In the genomic region with DNA sequence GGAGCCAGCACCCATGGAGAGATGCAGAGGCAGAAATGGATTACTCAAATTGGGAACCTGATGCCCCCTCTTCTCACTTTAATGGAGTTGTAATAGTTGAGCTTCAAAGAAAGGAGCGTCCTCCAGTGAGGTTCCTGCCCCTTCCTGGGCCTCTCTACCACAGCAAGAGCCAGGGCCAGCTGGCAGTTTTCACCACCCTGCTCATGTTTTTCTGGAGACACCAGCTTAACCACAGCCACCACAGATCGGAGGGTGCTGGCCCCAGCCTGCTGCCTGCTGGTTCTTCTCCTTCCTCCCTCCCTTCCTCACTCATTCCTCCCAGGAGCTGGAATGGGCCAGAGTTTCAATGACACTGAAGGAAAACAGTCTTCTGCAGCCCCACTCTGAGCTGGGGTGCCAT, we compare ENCODE assay signal across 11 cellular contexts. TPM values are rescaled to one million over a fixed set of nuclear protein-coding genes. Genes with fewer than 3 reads are reported as not detected.
DNase-seq lines count a peak whose midpoint lies in the region; ATAC-seq and TF ChIP-seq lines count a peak whose summit lies in the region.
"Had no signal": no experiment of that assay in that cellular context is flagged by ENCODE, and none has a peak within 500 bp of the region (broad histone marks: within the 10 kb centered on the region; RNA-seq: fewer than 3 reads in every experiment).

No MANE protein-coding gene starts in this region.

- peaks cover 6% of the 10 kb centered on the region for H3K36me3 ChIP-seq in osteoblast (ENCODE audit: insufficient read depth, low read length)

- H3K79me2 ChIP-seq in osteoblast (ENCODE audit: insufficient read depth, low read length): no peaks in the 10 kb centered on the region

- H2AFZ ChIP-seq in osteoblast (ENCODE audit: low read length): no peak overlapping the region

- H3K9me3 ChIP-seq in osteoblast (ENCODE audit: low read depth, low read length): no peaks in the 10 kb centered on the region

- no peaks in the 10 kb centered on the region for H3K27me3 Mint-ChIP-seq in activated T-cell treated with anti-CD3 and anti-CD28 coated beads, Interleukin-2, amount 50 U/mL, for 72 hours (ENCODE audit: low read depth)
- H3K27me3 Mint-ChIP-seq in activated T-cell treated with anti-CD3 and anti-CD28 coated beads, Interleukin-2, amount 50 U/mL, for 4 hours (ENCODE audit: low read depth): no peaks in the 10 kb centered on the region
- H3K27me3 Mint-ChIP-seq: activated naive CD8-positive, alpha-beta T cell had no signal

- H3K4me1 ChIP-seq in osteoblast (ENCODE audit: insufficient read depth, low read length): peaks cover 71% of the 10 kb centered on the region

- no peak for TF ChIP-seq CTCF in osteoblast (IDR thresholded peaks at IDR 0.05; ENCODE audit: extremely low read depth, low read depth, low read length)

- H4K20me1 ChIP-seq in osteoblast (ENCODE audit: insufficient read depth, low read length): no peaks in the 10 kb centered on the region

- peak overlapping the region; percentile 18 to 36 for H3K4me3 Mint-ChIP-seq in activated T-cell treated with anti-CD3 and anti-CD28 coated beads, Interleukin-2, amount 50 U/mL, for 72 hours
- H3K4me3 Mint-ChIP-seq in activated T-cell treated with anti-CD3 and anti-CD28 coated beads, Interleukin-2, amount 50 U/mL, for 4 hours: no peak overlapping the region
- H3K4me3 Mint-ChIP-seq: activated naive CD8-positive, alpha-beta T cell had no signal

- H3K36me3 Mint-ChIP-seq in activated T-cell treated with anti-CD3 and anti-CD28 coated beads, Interleukin-2, amount 50 U/mL, for 72 hours (ENCODE audit: insufficient read depth in 2 of 2): peaks cover 1 to 3% of the 10 kb centered on the region in 2 donors
- peaks cover 8% of the 10 kb centered on the region for H3K36me3 Mint-ChIP-seq in activated T-cell treated with anti-CD3 and anti-CD28 coated beads, Interleukin-2, amount 50 U/mL, for 4 hours (ENCODE audit: insufficient read depth)
- H3K36me3 Mint-ChIP-seq: activated naive CD8-positive, alpha-beta T cell had no signal

- H3K27ac ChIP-seq in osteoblast (ENCODE audit: low read depth, low read length): no peak overlapping the region

- ATAC-seq in activated T-cell treated with anti-CD3 and anti-CD28 coated beads, Interleukin-2, amount 50 U/mL, for 72 hours (replicated peaks in 1 of 2): peak; percentile 53 to 63
- ATAC-seq in activated T-cell treated with anti-CD3 and anti-CD28 coated beads, Interleukin-2, amount 50 U/mL, for 4 hours: no peak

- H3K4me1 Mint-ChIP-seq in activated T-cell treated with anti-CD3 and anti-CD28 coated beads, Interleukin-2, amount 50 U/mL, for 72 hours (ENCODE audit: low read depth): peaks cover 48% of the 10 kb centered on the region
- H3K4me1 Mint-ChIP-seq in activated T-cell treated with anti-CD3 and anti-CD28 coated beads, Interleukin-2, amount 50 U/mL, for 4 hours (ENCODE audit: low read depth): peaks cover 47% of the 10 kb centered on the region

- peak; percentile 9 to 21 for DNase-seq in activated T-cell treated with anti-CD3 and anti-CD28 coated beads, Interleukin-2, amount 50 U/mL, for 72 hours
- no peak for DNase-seq in activated T-cell treated with anti-CD3 and anti-CD28 coated beads, Interleukin-2, amount 50 U/mL, for 4 hours
- DNase-seq in SIG-M5 treated with dmso at 0.1 percent for 504 hours (lab: John Stamatoyannopoulos, UW; ENCODE audit: unreplicated experiment) (peak; percentile 56), nucleus accumbens (lab: John Stamatoyannopoulos, UW) (no peak), osteoblast (ENCODE audit: insufficient read length, low spot score, missing footprints) (no peak), anterior cingulate cortex (lab: John Stamatoyannopoulos, UW) (no peak)
- peak; percentile 8 for DNase-seq in central memory CD4-positive, alpha-beta T cell
- DNase-seq in stimulated activated naive CD4-positive, alpha-beta T cell treated with Interleukin-2 at 50 U/mL for 16 hours (lab: John Stamatoyannopoulos, UW): peak; percentile 10
- DNase-seq: NCI-H1048, occipital lobe had no signal

- no peak overlapping the region for H3K4me3 ChIP-seq in osteoblast (ENCODE audit: insufficient read depth, low read length)

- peak overlapping the region; percentile 33 for H3K27ac Mint-ChIP-seq in activated T-cell treated with anti-CD3 and anti-CD28 coated beads, Interleukin-2, amount 50 U/mL, for 72 hours
- H3K27ac Mint-ChIP-seq: activated naive CD8-positive, alpha-beta T cell had no signal

- no peaks in the 10 kb centered on the region for H3K9me3 Mint-ChIP-seq in activated T-cell treated with anti-CD3 and anti-CD28 coated beads, Interleukin-2, amount 50 U/mL, for 72 hours
- no peaks in the 10 kb centered on the region for H3K9me3 Mint-ChIP-seq in activated T-cell treated with anti-CD3 and anti-CD28 coated beads, Interleukin-2, amount 50 U/mL, for 4 hours

- H3K27me3 ChIP-seq in osteoblast (ENCODE audit: insufficient read depth, low read length): no peaks in the 10 kb centered on the region

- H3K4me2 ChIP-seq in osteoblast (ENCODE audit: insufficient read depth, low read length): no peak overlapping the region

RNA-seq across cellular contexts. Expression of gene TRAF6, which starts 57.8 kb away (rescaled TPM):
- total RNA-seq in activated T-cell treated with anti-CD3 and anti-CD28 coated beads, Interleukin-2, amount 50 U/mL, for 72 hours: 10 to 100 TPM; 10.1 to 12.2 TPM
- total RNA-seq in activated T-cell treated with anti-CD3 and anti-CD28 coated beads, Interleukin-2, amount 50 U/mL, for 4 hours: 10 to 100 TPM in 2 of 3 donors, 1 to 10 TPM in 1; 8.3 to 12.1 (median 10.5) TPM
- 11.6 and 12.1 TPM in 2 replicates for total RNA-seq in osteoblast

Comparison
In these comparisons a context has a peak if more than half of its experiments do, and no peak if none do; other contexts are left out.
1. ATAC-seq: peak in activated T-cell treated with anti-CD3 and anti-CD28 coated beads, Interleukin-2, amount 50 U/mL, for 72 hours (2 of 2); none in activated T-cell treated with anti-CD3 and anti-CD28 coated beads, Interleukin-2, amount 50 U/mL, for 4 hours (0 of 2).
2. DNase-seq: peak in activated T-cell treated with anti-CD3 and anti-CD28 coated beads, Interleukin-2, amount 50 U/mL, for 72 hours (2 of 2), SIG-M5 treated with dmso at 0.1 percent for 504 hours (single experiment), central memory CD4-positive, alpha-beta T cell (single experiment) and stimulated activated naive CD4-positive, alpha-beta T cell treated with Interleukin-2 at 50 U/mL for 16 hours (single experiment); none in activated T-cell treated with anti-CD3 and anti-CD28 coated beads, Interleukin-2, amount 50 U/mL, for 4 hours (single experiment), nucleus accumbens (0 of 56), osteoblast (single experiment) and anterior cingulate cortex (0 of 58).